Comparison of ENCODE assay signal across 8 cellular contexts in genomic region chr21:35697321-35697808, GRCh38.
DNase-seq lines count a peak whose midpoint lies in the region; ATAC-seq, FAIRE-seq and TF ChIP-seq lines count a peak whose summit lies in the region.

No MANE protein-coding gene starts in this region.

- H3K9me3 ChIP-seq in BLaER1 treated with 17β-estradiol and CSF1 and Interleukin-3, amounts not matched to agents 10 nM and 100 nM (replicated peaks in 1 of 11) = no peaks in the 10 kb centered on the region
- no peaks in the 10 kb centered on the region for H3K9me3 ChIP-seq in astrocyte (ENCODE audit: insufficient read depth, low read depth, low read length)
- H3K9me3 ChIP-seq in endodermal cell (ENCODE audit: control insufficient read depth, low read length) = no peaks in the 10 kb centered on the region

- FAIRE-seq in astrocyte (lab: Jason Lieb, UNC) = no peak

- H3K4me1 ChIP-seq in BLaER1 treated with 17β-estradiol and CSF1 and Interleukin-3, amounts not matched to agents 10 nM and 100 nM = peaks cover 9 to 28% (median 11%) of the 10 kb centered on the region in 10 experiments
- H3K4me1 ChIP-seq in astrocyte (ENCODE audit: insufficient read depth, low read length) = peaks cover 5% of the 10 kb centered on the region
- H3K4me1 ChIP-seq in endodermal cell (ENCODE audit: control insufficient read depth, insufficient read depth, low read length) = no peaks in the 10 kb centered on the region

- no peak overlapping the region for H2AFZ ChIP-seq in astrocyte (ENCODE audit: low read depth, low read length)

- no peak overlapping the region for H3K4me3 ChIP-seq in BLaER1 treated with 17β-estradiol and CSF1 and Interleukin-3, amounts not matched to agents 10 nM and 100 nM
- H3K4me3 ChIP-seq in astrocyte (ENCODE audit: insufficient read depth, low read depth, low read length) (no peak overlapping the region), lower leg skin (ENCODE audit: low read depth, poor library complexity, severe bottlenecking) (no peak overlapping the region), endodermal cell (ENCODE audit: low read length) (no peak overlapping the region)

- TF ChIP-seq CTCF in astrocyte (IDR thresholded peaks at IDR 0.05; ENCODE audit: insufficient read depth, low read depth, low read length) (no peak), lower leg skin (IDR thresholded peaks at IDR 0.05) (no peak), endodermal cell (conservative IDR thresholded peaks at IDR 0.05) (no peak)

- H3K27me3 Mint-ChIP-seq in astrocyte (ENCODE audit: low read depth, unreplicated experiment) = peaks cover 7% of the 10 kb centered on the region
- H3K27me3 Mint-ChIP-seq in endodermal cell (ENCODE audit: insufficient read depth) = no peaks in the 10 kb centered on the region

- intact Hi-C loops in lower leg skin (cut with DNase I; ENCODE audit: low total_unique reads) = no loop called here

- H3K36me3 Mint-ChIP-seq in astrocyte (ENCODE audit: low read depth, unreplicated experiment) = no peaks in the 10 kb centered on the region
- no peaks in the 10 kb centered on the region for H3K36me3 Mint-ChIP-seq in endodermal cell (ENCODE audit: low read depth)

- H3K4me3 Mint-ChIP-seq in astrocyte (ENCODE audit: unreplicated experiment) (no peak overlapping the region), endodermal cell (no peak overlapping the region)

- peak; percentile 96 for DNase-seq in NCI-H1092 treated with DMSO at 0.1 percent for 48 hours (lab: John Stamatoyannopoulos, UW)
- peak; percentile 35 for DNase-seq in astrocyte (ENCODE audit: low read depth)
- DNase-seq in lower leg skin (ENCODE audit: low spot score in 2 of 2) = peak; percentile 38 to 87
- DNase-seq in cerebellum (ENCODE audit: low spot score) = no peak
- no peak for DNase-seq in GOT3 (lab: John Stamatoyannopoulos, UW)
- DNase-seq in endodermal cell = no peak

- no peak for ATAC-seq in HG03571 (IDR thresholded peaks at IDR 0.05; ENCODE audit: unreplicated experiment)

- H3K9ac ChIP-seq in BLaER1 treated with 17β-estradiol and CSF1 and Interleukin-3, amounts not matched to agents 10 nM and 100 nM = peak overlapping the region in 1 of 11 experiments; percentile 16; a peak in 1 of 22 replicates
- H3K9ac ChIP-seq in astrocyte (ENCODE audit: low read length) (no peak overlapping the region), endodermal cell (ENCODE audit: extremely low read depth, low read length, poor library complexity, severe bottlenecking) (no peak overlapping the region)

- H3K27ac ChIP-seq in BLaER1 treated with 17β-estradiol and CSF1 and Interleukin-3, amounts not matched to agents 10 nM and 100 nM = no peak overlapping the region
- H3K27ac ChIP-seq in astrocyte (ENCODE audit: low read depth, low read length) (no peak overlapping the region), endodermal cell (ENCODE audit: low read depth, low read length) (no peak overlapping the region)

- TF ChIP-seq POLR2A in lower leg skin (IDR thresholded peaks at IDR 0.05) = no peak

- H3K4me2 ChIP-seq in BLaER1 treated with 17β-estradiol and CSF1 and Interleukin-3, amounts not matched to agents 10 nM and 100 nM = peak overlapping the region; percentile 16 to 80 (median 37); a peak in 20 of 22 replicates
- H3K4me2 ChIP-seq in astrocyte (ENCODE audit: low read length) = no peak overlapping the region

- no peaks in the 10 kb centered on the region for H3K27me3 ChIP-seq in BLaER1 treated with 17β-estradiol and CSF1 and Interleukin-3, amounts not matched to agents 10 nM and 100 nM
- peaks cover 9% of the 10 kb centered on the region for H3K27me3 ChIP-seq in astrocyte (ENCODE audit: insufficient read depth, low read length)
- H3K27me3 ChIP-seq in endodermal cell (ENCODE audit: control insufficient read depth, insufficient read depth, low read length, poor library complexity, severe bottlenecking) = no peaks in the 10 kb centered on the region

- H3K36me3 ChIP-seq in BLaER1 treated with 17β-estradiol and CSF1 and Interleukin-3, amounts not matched to agents 10 nM and 100 nM = no peaks in the 10 kb centered on the region
- H3K36me3 ChIP-seq in astrocyte (ENCODE audit: insufficient read depth, low read length) (no peaks in the 10 kb centered on the region), endodermal cell (ENCODE audit: control insufficient read depth, insufficient read depth, low read length) (no peaks in the 10 kb centered on the region)

- no peaks in the 10 kb centered on the region for H3K79me2 ChIP-seq in astrocyte (ENCODE audit: insufficient read depth, low read length)

- H3K27ac Mint-ChIP-seq in astrocyte (ENCODE audit: unreplicated experiment) = no peak overlapping the region
- H3K27ac Mint-ChIP-seq in endodermal cell = no peak overlapping the region

- H3K9me3 Mint-ChIP-seq in astrocyte (ENCODE audit: unreplicated experiment) = peaks cover 2% of the 10 kb centered on the region
- no peaks in the 10 kb centered on the region for H3K9me3 Mint-ChIP-seq in endodermal cell

- H3K4me1 Mint-ChIP-seq in astrocyte (ENCODE audit: low read depth, unreplicated experiment) (peaks cover 12% of the 10 kb centered on the region), endodermal cell (no peaks in the 10 kb centered on the region)

- no peaks in the 10 kb centered on the region for H4K20me1 ChIP-seq in BLaER1 treated with 17β-estradiol and CSF1 and Interleukin-3, amounts not matched to agents 10 nM and 100 nM
- H4K20me1 ChIP-seq in astrocyte (ENCODE audit: insufficient read depth, low read length) = no peaks in the 10 kb centered on the region

- 8 to 14% methylated on average over 3 of the region's 3 CpGs for WGBS in lower leg skin, 2 donors
- WGBS in endodermal cell (ENCODE audit: insufficient coverage in 1 of 2, insufficient read length in 1 of 2), 2 experiments = 80 to 100% methylated on average over 2 to 3 of the region's 3 CpGs

Comparison
In these comparisons a context has a peak if more than half of its experiments do, and no peak if none do; other contexts are left out.
1. DNase-seq: peak in NCI-H1092 treated with DMSO at 0.1 percent for 48 hours (single experiment), astrocyte (single experiment) and lower leg skin (2 of 2); none in cerebellum (single experiment), GOT3 (single experiment) and endodermal cell (single experiment).